Comparison of ENCODE assay signal across 8 cellular contexts in the genomic region with DNA sequence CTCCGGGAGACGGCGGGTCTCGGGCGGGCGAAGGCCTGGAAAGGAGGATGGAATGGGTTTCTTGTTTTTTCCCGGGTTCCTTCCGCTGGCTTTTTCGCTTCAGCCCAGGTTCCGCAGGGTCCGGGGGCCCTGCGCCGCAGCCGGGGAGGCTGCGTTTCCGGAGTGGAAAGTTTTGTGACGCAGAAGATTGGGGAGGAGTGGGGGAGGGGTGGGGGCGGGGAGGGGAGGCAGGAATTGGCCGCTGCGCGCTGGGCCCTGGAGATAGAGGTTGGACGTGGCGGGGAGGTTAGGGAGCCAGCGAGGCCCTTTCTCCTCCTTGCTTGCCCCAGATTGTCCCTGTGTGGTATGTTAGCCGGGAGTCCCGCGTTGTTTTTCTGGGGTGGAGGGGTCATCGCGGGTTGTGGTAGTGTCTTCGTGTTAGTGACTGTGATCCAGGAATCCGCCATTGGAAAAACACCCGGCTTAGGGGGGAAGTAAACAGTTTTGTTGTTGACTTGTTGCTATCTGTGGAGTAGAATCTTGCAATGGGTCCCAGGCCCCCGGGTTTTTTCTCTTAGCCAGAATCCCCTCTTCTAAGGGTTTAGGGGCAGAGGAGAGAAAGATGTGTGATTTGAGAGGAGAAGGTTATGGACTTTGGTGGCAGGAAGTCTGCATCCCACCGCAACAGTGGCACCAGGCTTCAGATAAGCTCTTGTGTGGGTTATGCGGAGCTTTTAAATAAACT. TPM values are rescaled to one million over a fixed set of nuclear protein-coding genes. Genes with fewer than 3 reads are reported as not detected.
A peak's percentile ranks its signal among the peaks of the same experiment; 100 is the strongest.
DNase-seq lines count a peak whose midpoint lies in the region; ATAC-seq and TF ChIP-seq lines count a peak whose summit lies in the region.

No MANE protein-coding gene starts in this region.

- no peak for TF ChIP-seq CTCF in CD8-positive, alpha-beta T cell (IDR thresholded peaks at IDR 0.05)
- no peak for TF ChIP-seq CTCF in OCI-LY3 (IDR thresholded peaks at IDR 0.05; ENCODE audit: low read depth, low read length)
- no peak for TF ChIP-seq CTCF in foreskin fibroblast (IDR thresholded peaks at IDR 0.05; ENCODE audit: low read depth, low read length)
- no peak for TF ChIP-seq CTCF in neutrophil (IDR thresholded peaks at IDR 0.05)

- ATAC-seq in CD8-positive, alpha-beta T cell: peak; percentile 6

- intact Hi-C loops in CD8-positive, alpha-beta T cell (cut with DNase I, micrococcal nuclease): loop anchor here (5.0 to 10.0 kb wide), 6 partner anchors 68 to 1158 kb away; partner anchors contain the start of genes CXorf38 (in 2 of the 2), MED14 (in 2 of the 2) and CASK (in 1 of the 2)

- H3K36me3 ChIP-seq in CD8-positive, alpha-beta T cell (ENCODE audit: insufficient read depth, low read length): peaks cover 11% of the 10 kb centered on the region
- H3K36me3 ChIP-seq in OCI-LY3 (replicated peaks; ENCODE audit: low read depth, low read length) (peaks cover 34% of the 10 kb centered on the region), neutrophil (peaks cover 19% of the 10 kb centered on the region), thymus (ENCODE audit: control insufficient read depth, insufficient read depth) (no peaks in the 10 kb centered on the region)

- no peaks in the 10 kb centered on the region for H3K27me3 ChIP-seq in CD8-positive, alpha-beta T cell (ENCODE audit: insufficient read depth, low read length)
- no peaks in the 10 kb centered on the region for H3K27me3 ChIP-seq in OCI-LY3 (ENCODE audit: low read depth, low read length)
- H3K27me3 ChIP-seq in neutrophil: no peaks in the 10 kb centered on the region
- H3K27me3 ChIP-seq in thymus (ENCODE audit: control insufficient read depth, insufficient read depth): no peaks in the 10 kb centered on the region

- peak in 6 of 7 experiments; percentile 30 to 69 (median 49) for DNase-seq in CD8-positive, alpha-beta T cell
- DNase-seq in GOT3 (lab: John Stamatoyannopoulos, UW): peak; percentile 48
- DNase-seq in activated effector memory CD4-positive, alpha-beta T cell treated with Interleukin-2 at 50 U/mL for 16 hours: peak; percentile 42
- DNase-seq in foreskin fibroblast: peak in 1 of 2 donors; percentile 65
- DNase-seq in NK-92 treated with Interleukin-12 subunit alpha and Interleukin-12 subunit beta, amount 100 ng/mL, for 24 hours (lab: John Stamatoyannopoulos, UW): no peak

- CTCF ChIA-PET in CD8-positive, alpha-beta T cell (lab: Charles Lee): no interaction called here

- peaks cover 51% of the 10 kb centered on the region for H4K20me1 ChIP-seq in OCI-LY3 (ENCODE audit: insufficient read depth, low read length)

- H3K27ac ChIP-seq in CD8-positive, alpha-beta T cell (ENCODE audit: low read depth, low read length): peak overlapping the region; percentile 99
- H3K27ac ChIP-seq in OCI-LY3 (ENCODE audit: low read length): peak overlapping the region; percentile 98
- peak overlapping the region; percentile 100 for H3K27ac ChIP-seq in neutrophil
- H3K27ac ChIP-seq in thymus (ENCODE audit: low read depth): peak overlapping the region; percentile 96

- H3K9ac ChIP-seq in OCI-LY3 (ENCODE audit: low read length): peak overlapping the region; percentile 100

- no peaks in the 10 kb centered on the region for H3K9me3 Mint-ChIP-seq in CD8-positive, alpha-beta T cell

- H3K27me3 Mint-ChIP-seq in CD8-positive, alpha-beta T cell (ENCODE audit: low read depth): no peaks in the 10 kb centered on the region

- peak overlapping the region; percentile 93 for H3K4me3 ChIP-seq in CD8-positive, alpha-beta T cell (ENCODE audit: low read depth, low read length)
- H3K4me3 ChIP-seq in OCI-LY3 (ENCODE audit: low read length): peak overlapping the region; percentile 99
- peak overlapping the region; percentile 91 to 93 for H3K4me3 ChIP-seq in foreskin fibroblast (ENCODE audit: low read depth in 1 of 2, low read length in 2 of 2)
- H3K4me3 ChIP-seq in neutrophil (ENCODE audit: low read depth in 1 of 2, low read length in 1 of 2): peak overlapping the region; percentile 81 to 93
- peak overlapping the region; percentile 80 for H3K4me3 ChIP-seq in thymus (ENCODE audit: low read length)

- WGBS in thymus: under 1% methylated on average over 35 of the region's 35 CpGs

- H3K79me2 ChIP-seq in OCI-LY3 (ENCODE audit: low read length): peaks cover 67% of the 10 kb centered on the region

- H3K4me3 Mint-ChIP-seq in CD8-positive, alpha-beta T cell: peak overlapping the region; percentile 95

- H3K27ac Mint-ChIP-seq in CD8-positive, alpha-beta T cell: peak overlapping the region; percentile 99

- H3K4me1 Mint-ChIP-seq in CD8-positive, alpha-beta T cell (ENCODE audit: low read depth): peaks cover 40% of the 10 kb centered on the region

- peak overlapping the region; percentile 98 for H3K4me2 ChIP-seq in OCI-LY3 (ENCODE audit: low read length)

- H3K9me3 ChIP-seq in CD8-positive, alpha-beta T cell (ENCODE audit: low read length): no peaks in the 10 kb centered on the region
- H3K9me3 ChIP-seq in OCI-LY3 (ENCODE audit: insufficient read depth, low read length) (no peaks in the 10 kb centered on the region), neutrophil (no peaks in the 10 kb centered on the region), thymus (ENCODE audit: control insufficient read depth) (no peaks in the 10 kb centered on the region)

- peaks cover 53% of the 10 kb centered on the region for H3K36me3 Mint-ChIP-seq in CD8-positive, alpha-beta T cell

- POLR2A ChIA-PET in CD8-positive, alpha-beta T cell (lab: Charles Lee): interaction anchor here (1.1 to 1.7 kb wide), 3 partner anchors 14 to 18 kb away, joined by 4 to 6 read pairs (median 4); no protein-coding TSS in a partner anchor

- H3K4me1 ChIP-seq in CD8-positive, alpha-beta T cell (ENCODE audit: insufficient read depth, low read length): peaks cover 21% of the 10 kb centered on the region
- H3K4me1 ChIP-seq in OCI-LY3 (ENCODE audit: low read length) (peaks cover 35% of the 10 kb centered on the region), neutrophil (ENCODE audit: control insufficient read depth in 1 of 2, insufficient read depth in 1 of 2, low read depth in 1 of 2, low read length in 1 of 2) (peaks cover 43 to 76% of the 10 kb centered on the region in 2 experiments), thymus (ENCODE audit: control insufficient read depth, insufficient read depth, low read length) (peaks cover 3% of the 10 kb centered on the region)

- H2AFZ ChIP-seq in OCI-LY3 (ENCODE audit: low read depth, low read length): no peak overlapping the region

RNA-seq across cellular contexts. Expression of gene DDX3X, which starts 1.1 kb away (rescaled TPM):
- 100 to 1,000 TPM; 643 to 648 TPM for total RNA-seq in CD8-positive, alpha-beta T cell
- polyA plus RNA-seq in thymus: 117 TPM
